In the genomic region with DNA sequence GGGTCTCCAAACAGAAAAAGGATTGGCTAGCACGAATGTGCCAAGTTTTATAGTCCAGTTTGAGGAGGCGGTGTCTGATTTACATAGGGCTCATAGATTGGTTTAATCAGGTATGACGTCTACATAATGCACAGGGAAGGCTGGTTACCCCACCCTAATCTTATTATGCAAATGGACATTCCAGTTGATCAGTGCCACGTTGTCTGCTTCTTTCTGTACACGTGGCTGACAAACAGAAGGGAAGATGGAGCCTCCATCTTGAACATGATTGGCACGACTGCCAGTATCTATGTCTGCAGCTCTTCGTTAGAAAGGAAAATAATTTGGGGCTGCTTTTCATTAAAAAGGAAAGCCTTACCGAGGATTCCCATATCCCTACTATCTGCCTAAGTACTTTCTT, we compare ENCODE assay signal across 21 cellular contexts.
"Had no signal": no experiment of that assay in that cellular context is flagged by ENCODE, and none has a peak within 500 bp of the region (broad histone marks: within the 10 kb centered on the region; RNA-seq: fewer than 3 reads in every experiment).

No MANE protein-coding gene starts in this region.

- H3K27ac ChIP-seq: brain microvascular endothelial cell, colonic mucosa, gastroesophageal sphincter, upper lobe of right lung had no signal

- H3K4me1 ChIP-seq: colonic mucosa, upper lobe of right lung had no signal

- H3K27me3 ChIP-seq: brain microvascular endothelial cell, colonic mucosa, gastroesophageal sphincter, upper lobe of right lung had no signal

- DNase-seq: activated B cell treated with CpG ODN at 0.5 μM for 24 hours; activated CD4-positive, alpha-beta memory T cell treated with anti-CD3 and anti-CD28 coated beads for 36 hours; activated CD4-positive, alpha-beta T cell treated with anti-CD3 and anti-CD28 coated beads for 4 hours; activated CD8-positive, alpha-beta memory T cell treated with anti-CD3 and anti-CD28 coated beads, Interleukin-2, amount 10 ng/mL, durations not matched to agents 7 days and 5 days; activated naive CD4-positive, alpha-beta T cell; activated naive CD8-positive, alpha-beta T cell treated with anti-CD3 and anti-CD28 coated beads, Interleukin-2, amount 10 ng/mL, durations not matched to agents 7 days and 5 days; anterior cingulate cortex; brain microvascular endothelial cell; colonic mucosa; immature natural killer cell; kidney glomerular epithelial cell; left ventricle myocardium superior; right cardiac atrium; small intestine; stimulated activated CD4-positive, alpha-beta T cell treated with anti-CD3 and anti-CD28 coated beads, Interleukin-15, amount 100 ng/mL, for 24 hours; stimulated activated CD4-positive, alpha-beta T cell treated with anti-CD3 and anti-CD28 coated beads, Interleukin-2, amount 100 ng/mL, for 48 hours; SW 1271; upper lobe of right lung had no signal

- ATAC-seq: activated CD8-positive, alpha-beta memory T cell treated with anti-CD3 and anti-CD28 coated beads, Interleukin-2, amount 10 ng/mL, durations not matched to agents 7 days and 5 days; gastroesophageal sphincter; left ventricle myocardium superior; right cardiac atrium; upper lobe of right lung had no signal

- H3K4me3 ChIP-seq: colonic mucosa, gastroesophageal sphincter, thoracic aorta, upper lobe of right lung had no signal

- FAIRE-seq: endometrium, small intestine had no signal

- H3K36me3 ChIP-seq: brain microvascular endothelial cell, colonic mucosa, upper lobe of right lung had no signal

- H3K9me3 ChIP-seq: colonic mucosa, gastroesophageal sphincter, thoracic aorta, upper lobe of right lung had no signal
